16 cellular contexts compared by ENCODE assay signal in genomic region chr1:9345471-9345870, GRCh38.
"Had no signal": no experiment of that assay in that cellular context is flagged by ENCODE, and none has a peak within 500 bp of the region (broad histone marks: within the 10 kb centered on the region; RNA-seq: fewer than 3 reads in every experiment).

No MANE protein-coding gene starts in this region.

- H3K9me3 ChIP-seq: mucosa of descending colon, psoas muscle, sigmoid colon, testis had no signal

- ATAC-seq: activated CD4-positive, CD25-positive, alpha-beta regulatory T cell treated with anti-CD3 and anti-CD28 coated beads, Interleukin-2, amount 50 U/mL, for 24 hours; heart right ventricle; mucosa of descending colon; naive thymus-derived CD8-positive, alpha-beta T cell; stimulated activated naive B cell treated with anti-CD40 and anti-IgM and Interleukin-4, amounts not matched to agents 10 μg/mL and 1 μg/mL and 100 μg/mL, for 72 hours had no signal

- H3K36me3 Mint-ChIP-seq: activated CD4-positive, alpha-beta memory T cell treated with anti-CD3 and anti-CD28 coated beads for 36 hours; activated naive CD8-positive, alpha-beta T cell treated with anti-CD3 and anti-CD28 coated beads for 36 hours; stimulated activated naive B cell treated with anti-CD40 and anti-IgM and Interleukin-4, amounts not matched to agents 10 μg/mL and 1 μg/mL and 100 μg/mL, for 72 hours had no signal

- H3K27ac Mint-ChIP-seq: activated CD4-positive, alpha-beta memory T cell treated with anti-CD3 and anti-CD28 coated beads for 36 hours; activated naive CD8-positive, alpha-beta T cell treated with anti-CD3 and anti-CD28 coated beads for 36 hours; naive thymus-derived CD8-positive, alpha-beta T cell; stimulated activated naive B cell treated with anti-CD40 and anti-IgM and Interleukin-4, amounts not matched to agents 10 μg/mL and 1 μg/mL and 100 μg/mL, for 72 hours had no signal

- H3K4me3 ChIP-seq: heart right ventricle, mucosa of descending colon, psoas muscle, sigmoid colon, testis had no signal

- H3K27me3 ChIP-seq: sigmoid colon, testis had no signal

- H3K4me3 Mint-ChIP-seq: activated CD4-positive, alpha-beta memory T cell treated with anti-CD3 and anti-CD28 coated beads for 36 hours; activated naive CD8-positive, alpha-beta T cell treated with anti-CD3 and anti-CD28 coated beads for 36 hours; naive thymus-derived CD8-positive, alpha-beta T cell; stimulated activated naive B cell treated with anti-CD40 and anti-IgM and Interleukin-4, amounts not matched to agents 10 μg/mL and 1 μg/mL and 100 μg/mL, for 72 hours had no signal

- DNase-seq: activated CD4-positive, alpha-beta memory T cell treated with anti-CD3 and anti-CD28 coated beads for 36 hours; activated gamma-delta T cell treated with Interleukin-2 at 50 U/mL for 16 hours; activated naive CD8-positive, alpha-beta T cell treated with anti-CD3 and anti-CD28 coated beads for 36 hours; activated T-cell treated with anti-CD3 and anti-CD28 coated beads, Interleukin-2, amount 50 U/mL, for 48 hours; foreskin melanocyte; heart right ventricle; islet precursor cell; mucosa of descending colon; naive thymus-derived CD8-positive, alpha-beta T cell; psoas muscle; sigmoid colon; stimulated activated CD4-positive, alpha-beta T cell treated with anti-CD3 and anti-CD28 coated beads, Interleukin-2, amount 100 ng/mL, for 24 hours; stimulated activated naive B cell treated with anti-CD40 and anti-IgM and Interleukin-4, amounts not matched to agents 10 μg/mL and 1 μg/mL and 100 μg/mL, for 72 hours; T-helper 2 cell; testis had no signal

- H3K9me3 Mint-ChIP-seq: activated naive CD8-positive, alpha-beta T cell treated with anti-CD3 and anti-CD28 coated beads for 36 hours; stimulated activated naive B cell treated with anti-CD40 and anti-IgM and Interleukin-4, amounts not matched to agents 10 μg/mL and 1 μg/mL and 100 μg/mL, for 72 hours had no signal

- H3K27me3 Mint-ChIP-seq: activated CD4-positive, alpha-beta memory T cell treated with anti-CD3 and anti-CD28 coated beads for 36 hours; activated naive CD8-positive, alpha-beta T cell treated with anti-CD3 and anti-CD28 coated beads for 36 hours; naive thymus-derived CD8-positive, alpha-beta T cell; stimulated activated naive B cell treated with anti-CD40 and anti-IgM and Interleukin-4, amounts not matched to agents 10 μg/mL and 1 μg/mL and 100 μg/mL, for 72 hours had no signal

- H3K27ac ChIP-seq: heart right ventricle, psoas muscle, testis had no signal

- H3K4me1 Mint-ChIP-seq: activated naive CD8-positive, alpha-beta T cell treated with anti-CD3 and anti-CD28 coated beads for 36 hours had no signal
